ENCODE assay signal across 37 cellular contexts in genomic region chr10:52746169-52746568, GRCh38. TPM values are rescaled to one million over a fixed set of nuclear protein-coding genes. Genes with fewer than 3 reads are reported as not detected.
DNase-seq lines count a peak whose midpoint lies in the region; ATAC-seq and TF ChIP-seq lines count a peak whose summit lies in the region.
"Had no signal": no experiment of that assay in that cellular context is flagged by ENCODE, and none has a peak within 500 bp of the region (broad histone marks: within the 10 kb centered on the region; RNA-seq: fewer than 3 reads in every experiment).

No MANE protein-coding gene starts in this region.

- H3K4me3 Mint-ChIP-seq in MCF 10A (ENCODE audit: unreplicated experiment) = no peak overlapping the region
- H3K4me3 Mint-ChIP-seq: activated CD8-positive, alpha-beta memory T cell treated with anti-CD3 and anti-CD28 coated beads, Interleukin-2, amount 10 ng/mL, durations not matched to agents 7 days and 5 days; activated naive CD8-positive, alpha-beta T cell treated with anti-CD3 and anti-CD28 coated beads for 36 hours; activated T-cell treated with anti-CD3 and anti-CD28 coated beads, Interleukin-2, amount 50 U/mL, for 4 hours; neural crest cell had no signal

- DNase-seq in MCF 10A (ENCODE audit: unreplicated experiment) (peak; percentile 8), mammary epithelial cell (no peak), NAMALWA (ENCODE audit: low spot score) (peak; percentile 17), cardiac fibroblast (ENCODE audit: low read depth in 2 of 2) (peak in 1 of 2 donors; percentile 19), upper lobe of right lung (no peak), GM10248 (ENCODE audit: extremely low spot score) (no peak)
- DNase-seq: activated CD8-positive, alpha-beta memory T cell treated with anti-CD3 and anti-CD28 coated beads, Interleukin-2, amount 10 ng/mL, durations not matched to agents 7 days and 5 days; activated gamma-delta T cell; activated naive CD8-positive, alpha-beta T cell treated with anti-CD3 and anti-CD28 coated beads for 36 hours; activated T-cell treated with anti-CD3 and anti-CD28 coated beads, Interleukin-2, amount 50 U/mL, for 4 hours; anterior cingulate cortex; colonic mucosa; DMS53; effector CD8-positive, alpha-beta T cell; mesenchymal stem cell; NCI-H1092 treated with DMSO at 0.1 percent for 48 hours; NCI-H187; NCI-H2171 treated with DMSO at 0.1 percent for 48 hours; NCI-H524 treated with DMSO at 0.1 percent for 48 hours; pancreas; retina; SIG-M5; stimulated activated naive CD8-positive, alpha-beta T cell treated with anti-CD3 and anti-CD28 coated beads, Interleukin-15, Interleukin-2, amounts not matched to agents 100 U/mL and 50 U/mL, for 24 hours; T1000 had no signal

- in situ Hi-C loops in mammary epithelial cell (cut with MboI; ENCODE audit: low sequenced_read_pairs in 2 of 2) = loop anchor here in 1 of 2 donors (25.0 kb wide), 1 partner anchor 109 kb away; no protein-coding TSS in a partner anchor

- H3K36me3 ChIP-seq in mammary epithelial cell (ENCODE audit: insufficient read depth, low read length) = no peaks in the 10 kb centered on the region
- H3K36me3 ChIP-seq in upper lobe of right lung = no peaks in the 10 kb centered on the region
- H3K36me3 ChIP-seq: BLaER1, cardiac muscle cell, colonic mucosa, pancreas had no signal

- no peak overlapping the region for H3K4me2 ChIP-seq in mammary epithelial cell (ENCODE audit: insufficient read depth, low read depth, low read length)

- POLR2A ChIA-PET in MCF 10A (lab: Yijun Ruan, JAX) = no interaction called here
- POLR2A ChIA-PET in GM10248 (lab: Yijun Ruan, JAX) = no interaction called here

- TF ChIP-seq CTCF in MCF 10A (IDR thresholded peaks at IDR 0.05; ENCODE audit: unreplicated experiment) (no peak), mammary epithelial cell (conservative IDR thresholded peaks at IDR 0.05 in 1 of 2, IDR thresholded peaks at IDR 0.05 in 1 of 2; ENCODE audit: extremely low read depth in 1 of 2, insufficient read depth in 1 of 2, low read depth in 1 of 2, low read length in 2 of 2) (peak in 1 of 2 donors; percentile 19), cardiac fibroblast (IDR thresholded peaks at IDR 0.05; ENCODE audit: low read depth, low read length) (peak; percentile 28), upper lobe of right lung (IDR thresholded peaks at IDR 0.05) (no peak), GM10248 (IDR thresholded peaks at IDR 0.05; ENCODE audit: control extremely low read depth, extremely low read depth, low read depth, missing control alignments) (no peak)

- H3K27me3 Mint-ChIP-seq in MCF 10A (ENCODE audit: insufficient read depth, unreplicated experiment) = no peaks in the 10 kb centered on the region
- H3K27me3 Mint-ChIP-seq: activated CD8-positive, alpha-beta memory T cell treated with anti-CD3 and anti-CD28 coated beads, Interleukin-2, amount 10 ng/mL, durations not matched to agents 7 days and 5 days; activated naive CD8-positive, alpha-beta T cell treated with anti-CD3 and anti-CD28 coated beads for 36 hours had no signal

- dilution Hi-C loops in mammary epithelial cell (cut with HindIII; ENCODE audit: low sequenced_read_pairs) = no loop called here

- intact Hi-C loops in MCF 10A (cut with micrococcal nuclease) (no loop called here), mammary epithelial cell (cut with micrococcal nuclease) (no loop called here), upper lobe of right lung (cut with DNase I) (no loop called here)

- H3K9me3 Mint-ChIP-seq in MCF 10A (ENCODE audit: unreplicated experiment) = peaks cover 13% of the 10 kb centered on the region
- H3K9me3 Mint-ChIP-seq: activated naive CD8-positive, alpha-beta T cell treated with anti-CD3 and anti-CD28 coated beads for 36 hours had no signal

- no peak overlapping the region for H2AFZ ChIP-seq in mammary epithelial cell (ENCODE audit: low read depth, low read length)

- H3K4me1 Mint-ChIP-seq in MCF 10A (ENCODE audit: insufficient read depth, unreplicated experiment) = peaks cover 6% of the 10 kb centered on the region
- H3K4me1 Mint-ChIP-seq: activated CD8-positive, alpha-beta memory T cell treated with anti-CD3 and anti-CD28 coated beads, Interleukin-2, amount 10 ng/mL, durations not matched to agents 7 days and 5 days; activated naive CD8-positive, alpha-beta T cell treated with anti-CD3 and anti-CD28 coated beads for 36 hours had no signal

- H3K4me1 ChIP-seq in mammary epithelial cell (ENCODE audit: insufficient read depth, low read length) (peaks cover 10% of the 10 kb centered on the region), upper lobe of right lung (no peaks in the 10 kb centered on the region)
- H3K4me1 ChIP-seq: colonic mucosa, pancreas had no signal

- peaks cover 2% of the 10 kb centered on the region for H3K27me3 ChIP-seq in mammary epithelial cell (ENCODE audit: insufficient read depth, low read length)
- H3K27me3 ChIP-seq in upper lobe of right lung = no peaks in the 10 kb centered on the region
- H3K27me3 ChIP-seq: BLaER1, cardiac muscle cell, colonic mucosa, pancreas had no signal

- H3K9me3 ChIP-seq in mammary epithelial cell (replicated peaks; ENCODE audit: insufficient read depth, low read length) (no peaks in the 10 kb centered on the region), upper lobe of right lung (no peaks in the 10 kb centered on the region)
- H3K9me3 ChIP-seq: colonic mucosa, pancreas had no signal

- no peak overlapping the region for H3K27ac ChIP-seq in mammary epithelial cell (ENCODE audit: insufficient read depth, low read depth, low read length)
- no peak overlapping the region for H3K27ac ChIP-seq in upper lobe of right lung
- H3K27ac ChIP-seq: BLaER1, cardiac muscle cell, colonic mucosa, epithelial cell of prostate, pancreas, skin epidermis had no signal

- BruUV-seq in MCF 10A (replicated peaks; lab: Mats Ljungman, UMichigan) = no TSS peak
- BruUV-seq in mammary epithelial cell (replicated peaks; lab: Mats Ljungman, UMichigan) = no TSS peak

- H3K4me3 ChIP-seq in mammary epithelial cell (replicated peaks in 1 of 3; ENCODE audit: insufficient read depth in 1 of 3, low read depth in 2 of 3, low read length in 3 of 3) (no peak overlapping the region), cardiac fibroblast (replicated peaks in 1 of 2; ENCODE audit: low read depth in 2 of 2, low read length in 2 of 2) (no peak overlapping the region), upper lobe of right lung (no peak overlapping the region)
- H3K4me3 ChIP-seq: BLaER1, cardiac muscle cell, colonic mucosa, pancreas, skin epidermis had no signal

- 57% methylated on average over 5 of the region's 5 CpGs for WGBS in mammary epithelial cell (ENCODE audit: low coverage, missing lambda C conversion rate)

- no peaks in the 10 kb centered on the region for H3K36me3 Mint-ChIP-seq in MCF 10A (ENCODE audit: insufficient read depth, unreplicated experiment)
- H3K36me3 Mint-ChIP-seq: activated CD8-positive, alpha-beta memory T cell treated with anti-CD3 and anti-CD28 coated beads, Interleukin-2, amount 10 ng/mL, durations not matched to agents 7 days and 5 days; activated naive CD8-positive, alpha-beta T cell treated with anti-CD3 and anti-CD28 coated beads for 36 hours had no signal

- CTCF ChIA-PET in MCF 10A (lab: Yijun Ruan, JAX) = interaction anchor here (0.5 to 8.7 kb wide), 8 partner anchors 9 to 491 kb away, joined by 3 to 459 read pairs (median 3); partner anchors contain the start of gene MBL2
- CTCF ChIA-PET in mammary epithelial cell (lab: Charles Lee; ENCODE audit: low non-redundant PET) = no interaction called here
- CTCF ChIA-PET in GM10248 (lab: Yijun Ruan, JAX) = interaction anchor here (1.0 to 12.6 kb wide), 3 partner anchors 8 to 30 kb away, joined by 3 to 356 read pairs (median 6); partner anchors contain the start of gene MBL2

- no peak overlapping the region for H3K9ac ChIP-seq in mammary epithelial cell (ENCODE audit: insufficient read depth, low read length)
- H3K9ac ChIP-seq: BLaER1 had no signal

- H3K79me2 ChIP-seq in mammary epithelial cell (ENCODE audit: insufficient read depth, low read length) = no peaks in the 10 kb centered on the region

- no peaks in the 10 kb centered on the region for H4K20me1 ChIP-seq in mammary epithelial cell (ENCODE audit: insufficient read depth, low read length)
- H4K20me1 ChIP-seq: BLaER1 had no signal

- no peak overlapping the region for H3K27ac Mint-ChIP-seq in MCF 10A (ENCODE audit: low read depth, unreplicated experiment)
- H3K27ac Mint-ChIP-seq: activated CD8-positive, alpha-beta memory T cell treated with anti-CD3 and anti-CD28 coated beads, Interleukin-2, amount 10 ng/mL, durations not matched to agents 7 days and 5 days; activated naive CD8-positive, alpha-beta T cell treated with anti-CD3 and anti-CD28 coated beads for 36 hours had no signal

- ATAC-seq in upper lobe of right lung = peak; percentile 9
- ATAC-seq in HG03139 (IDR thresholded peaks at IDR 0.05; ENCODE audit: unreplicated experiment) = no peak
- no peak for ATAC-seq in GM21515 (IDR thresholded peaks at IDR 0.05; ENCODE audit: unreplicated experiment)
- ATAC-seq: activated CD8-positive, alpha-beta memory T cell treated with anti-CD3 and anti-CD28 coated beads, Interleukin-2, amount 10 ng/mL, durations not matched to agents 7 days and 5 days; activated T-cell treated with anti-CD3 and anti-CD28 coated beads, Interleukin-2, amount 50 U/mL, for 4 hours; left lobe of liver; pancreas; stimulated activated naive CD8-positive, alpha-beta T cell treated with anti-CD3 and anti-CD28 coated beads, Interleukin-15, Interleukin-2, amounts not matched to agents 100 U/mL and 50 U/mL, for 24 hours had no signal

RNA-seq across cellular contexts. Expression of gene MBL2, which starts 26.4 kb away (rescaled TPM):
- total RNA-seq in MCF 10A (2022) (not detected in 2 replicates), mammary epithelial cell (not detected), upper lobe of right lung (not detected)
- polyA plus RNA-seq in mammary epithelial cell = not detected
- polyA minus RNA-seq in mammary epithelial cell = not detected
- total RNA-seq: A172; activated CD8-positive, alpha-beta memory T cell treated with anti-CD3 and anti-CD28 coated beads, Interleukin-2, amount 10 ng/mL, durations not matched to agents 7 days and 5 days; activated naive CD8-positive, alpha-beta T cell treated with anti-CD3 and anti-CD28 coated beads for 36 hours; activated T-cell treated with anti-CD3 and anti-CD28 coated beads, Interleukin-2, amount 50 U/mL, for 4 hours; cardiac muscle cell; glomerular endothelial cell; LHCN-M2; neural crest cell; temporal lobe; urinary bladder had no signal
- polyA plus RNA-seq: cardiac muscle cell, pancreas had no signal

Comparison
In these comparisons a context has a peak if more than half of its experiments do, and no peak if none do; other contexts are left out.
1. DNase-seq: peak in MCF 10A (single experiment) and NAMALWA (single experiment); none in mammary epithelial cell (single experiment), upper lobe of right lung (single experiment) and GM10248 (single experiment).